Comparison of ENCODE assay signal across 22 cellular contexts in the genomic region with DNA sequence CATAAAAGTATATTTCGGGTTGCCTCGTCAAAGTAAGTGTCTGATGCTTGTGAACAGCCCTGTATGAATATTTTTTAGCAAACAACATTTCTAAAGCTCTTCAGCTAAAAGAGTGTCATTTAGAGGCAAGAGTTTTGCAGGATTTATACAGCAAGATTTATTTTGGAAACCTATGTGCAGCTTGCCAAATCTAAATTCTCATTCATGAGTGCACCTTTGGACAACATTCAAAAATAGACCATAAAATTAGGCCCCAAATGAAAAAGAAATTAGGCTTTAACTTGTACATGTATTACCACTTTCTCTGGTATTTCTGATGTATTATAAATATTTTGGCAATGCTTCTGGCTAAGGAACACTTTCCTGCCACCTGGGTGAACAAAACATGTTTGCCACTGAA.
"Had no signal": no experiment of that assay in that cellular context is flagged by ENCODE, and none has a peak within 500 bp of the region (broad histone marks: within the 10 kb centered on the region; RNA-seq: fewer than 3 reads in every experiment).

No MANE protein-coding gene starts in this region.

- ATAC-seq: HepG2, K562, Panc1, PC-3 had no signal

- DNase-seq: IMR-90; Kasumi-1; MM.1S; NCI-H1092 treated with DMSO at 0.1 percent for 48 hours; NCI-H1417 treated with DMSO at 0.1 percent for 48 hours; NCI-H146; NCI-H1694 treated with DMSO at 0.1 percent for 48 hours; NCI-H1930; NCI-H2081; NCI-H2107; NCI-H2227 treated with DMSO at 0.1 percent for 48 hours; NCI-H510A treated with DMSO at 0.1 percent for 48 hours; NCI-H526 treated with DMSO at 0.1 percent for 48 hours; NCI-H748 treated with DMSO at 0.1 percent for 48 hours; NK-92 treated with Interleukin-12 subunit alpha and Interleukin-12 subunit beta, amount 100 ng/mL, for 24 hours; PC-3; SHP77; SK-N-SH; SW 1271 had no signal
